ENCODE assay signal across 1 cellular context in genomic region chr13:24215732-24216131, GRCh38.
TF ChIP-seq lines count a peak whose summit lies in the region.

No MANE protein-coding gene starts in this region.

TF ChIP-seq in HEK293, 187 proteins besides CTCF, POLR2A, EP300 and RAD21 (continued from another document):
- TF ChIP-seq ZNF692 (tag by site-specific recombination; IDR thresholded peaks at IDR 0.05) (0 out of 2 replicates have a peak, but pooled peaks have one; percentile 51), ZNF843 (tag by site-specific recombination; IDR thresholded peaks at IDR 0.05) (peak; percentile 75), ZNF639 (tag by site-specific recombination; IDR thresholded peaks at IDR 0.05) (0 out of 2 replicates have a peak, but pooled peaks have one; percentile 39), ZNF600 (tag by site-specific recombination; IDR thresholded peaks at IDR 0.05) (peak; percentile 76), ZNF24 (tag by site-specific recombination; IDR thresholded peaks at IDR 0.05) (no peak), ZNF785 (tag by site-specific recombination; IDR thresholded peaks at IDR 0.05) (no peak), ZNF26 (tag by site-specific recombination; IDR thresholded peaks at IDR 0.05) (no peak), ELK4 (IDR thresholded peaks at IDR 0.05; ENCODE audit: borderline replicate concordance, low read depth, low read length) (no peak), ZNF76 (tag by site-specific recombination; IDR thresholded peaks at IDR 0.05; ENCODE audit: borderline replicate concordance, low read depth) (no peak), IKZF3 (tag by site-specific recombination; IDR thresholded peaks at IDR 0.05) (peak; percentile 45; the same call in 1 of the 2 replicates), GLI4 (tag by site-specific recombination; IDR thresholded peaks at IDR 0.05) (no peak), ZNF366 (tag by site-specific recombination; conservative IDR thresholded peaks at IDR 0.05) (peak; percentile 51; the same call in 1 of the 2 replicates), BCL11B (tag by site-specific recombination; IDR thresholded peaks at IDR 0.05; ENCODE audit: low read depth) (no peak), ZNF10 (tag by site-specific recombination; IDR thresholded peaks at IDR 0.05) (no peak), ZNF530 (tag by site-specific recombination; IDR thresholded peaks at IDR 0.05; ENCODE audit: low read depth) (no peak), ZNF174 (tag by site-specific recombination; IDR thresholded peaks at IDR 0.05) (no peak), ZNF19 (tag by site-specific recombination; IDR thresholded peaks at IDR 0.05; ENCODE audit: low read depth) (no peak), ZNF394 (tag by site-specific recombination; IDR thresholded peaks at IDR 0.05; ENCODE audit: borderline replicate concordance) (no peak), ZFHX2 (tag by site-specific recombination; conservative IDR thresholded peaks at IDR 0.05) (no peak), HOXC10 (CRISPR knock-in tag; IDR thresholded peaks at IDR 0.05) (no peak), ZBTB6 (tag by site-specific recombination; IDR thresholded peaks at IDR 0.05) (no peak), ZNF157 (tag by site-specific recombination; IDR thresholded peaks at IDR 0.05) (no peak), ZNF248 (tag by site-specific recombination; IDR thresholded peaks at IDR 0.05) (no peak), ZNF184 (tag by site-specific recombination; IDR thresholded peaks at IDR 0.05) (no peak), ATF2 (tag by site-specific recombination; IDR thresholded peaks at IDR 0.05; ENCODE audit: low read depth) (peak; percentile 87), MEIS1 (CRISPR knock-in tag; IDR thresholded peaks at IDR 0.05; ENCODE audit: borderline replicate concordance) (no peak), ZNF544 (tag by site-specific recombination; IDR thresholded peaks at IDR 0.05) (no peak), ZBTB17 (tag by site-specific recombination; IDR thresholded peaks at IDR 0.05) (peak; percentile 45; the same call in 1 of the 2 replicates), GFI1B (tag by site-specific recombination; IDR thresholded peaks at IDR 0.05) (no peak), ZFP69B (tag by site-specific recombination; IDR thresholded peaks at IDR 0.05) (0 out of 2 replicates have a peak, but pooled peaks have one; percentile 32), ZNF449 (tag by site-specific recombination; IDR thresholded peaks at IDR 0.05) (no peak), ZNF513 (tag by site-specific recombination; IDR thresholded peaks at IDR 0.05) (no peak), PRDM1 (tag by site-specific recombination; IDR thresholded peaks at IDR 0.05) (no peak), ZNF629 (tag by site-specific recombination; IDR thresholded peaks at IDR 0.05) (peak; percentile 78), ZBTB48 (tag by site-specific recombination; IDR thresholded peaks at IDR 0.05) (no peak)
